ENCODE assay signal across 8 cellular contexts in genomic region chr5:73625905-73626811, GRCh38. TPM values are rescaled to one million over a fixed set of nuclear protein-coding genes. Genes with fewer than 3 reads are reported as not detected.
DNase-seq lines count a peak whose midpoint lies in the region; ATAC-seq, FAIRE-seq and TF ChIP-seq lines count a peak whose summit lies in the region.

ARHGEF28 (plus strand) TSS chr5:73626196; CDS start chr5:73684852, 58,656 bp downstream.

- H3K9me3 ChIP-seq in A549, result no peaks in the 10 kb centered on the region
- H3K9me3 ChIP-seq in HUES6 (ENCODE audit: control insufficient read depth, insufficient read depth, low read depth, low read length), result no peaks in the 10 kb centered on the region

- TF ChIP-seq EP300 in A549 (IDR thresholded peaks at IDR 0.05), result no peak; a peak in 1 of 5 replicates

- peak within 1 kb of the TSS; percentile 77 for H3K4me2 ChIP-seq in A549

- FAIRE-seq in A549 (lab: Jason Lieb, UNC) (no peak), GM12892 (lab: Jason Lieb, UNC) (no peak)

- H3K4me1 ChIP-seq in A549 (peaks cover 58% of the 10 kb centered on the region), HUES6 (ENCODE audit: control insufficient read depth, insufficient read depth, low read length) (peaks cover 12% of the 10 kb centered on the region)

- peak; percentile 88 to 91 for ATAC-seq in A549
- ATAC-seq in left colon, result peak; percentile 90
- ATAC-seq in GM21423 (IDR thresholded peaks at IDR 0.05; ENCODE audit: unreplicated experiment), result no peak

- no peaks in the 10 kb centered on the region for H3K36me3 ChIP-seq in HUES6 (ENCODE audit: control insufficient read depth, insufficient read depth, low read length)

- H3K9ac ChIP-seq in HUES6 (ENCODE audit: low read length), result peak within 1 kb of the TSS; percentile 60

- POLR2A ChIA-PET in A549 (lab: Yijun Ruan, JAX), result interaction anchor here (0.5 to 2.2 kb wide), 13 partner anchors 10 to 114 kb away, joined by 3 to 9 read pairs (median 3); partner anchors contain the start of genes ANKRA2 and UTP15

- WGBS in A549 (ENCODE audit: missing lambda C conversion rate), result 3% methylated on average over 35 of the region's 97 CpGs

- peaks cover 54% of the 10 kb centered on the region for H3K27me3 ChIP-seq in HUES6 (ENCODE audit: control insufficient read depth, insufficient read depth, low read length)

- peak within 1 kb of the TSS; percentile 93 for H3K4me3 ChIP-seq in A549
- peak within 1 kb of the TSS; percentile 64 for H3K4me3 ChIP-seq in HUES6 (ENCODE audit: low read depth, low read length)

- intact Hi-C loops in left colon (cut with DNase I, micrococcal nuclease), result no loop called here

- DNase-seq in A549 (ENCODE audit: low read depth in 1 of 2, low spot score in 1 of 2) (peak; percentile 73 to 77), GM12892 (ENCODE audit: insufficient read length) (peak; percentile 37), SW 1271 (lab: John Stamatoyannopoulos, UW) (peak; percentile 37 to 81), dedifferentiated amniotic fluid mesenchymal stem cell (ENCODE audit: extremely low spot score) (peak; percentile 29), left colon (peak; percentile 75 to 80)
- peak; percentile 7 for DNase-seq in stimulated activated CD4-positive, alpha-beta T cell treated with anti-CD3 and anti-CD28 coated beads, Interleukin-4, amount 100 ng/mL, for 24 hours

- TF ChIP-seq CTCF in A549 (IDR thresholded peaks at IDR 0.05), result no peak

- H3K27ac ChIP-seq in A549 (peak within 1 kb of the TSS; percentile 98), HUES6 (ENCODE audit: low read depth, low read length) (no peak within 1 kb of the TSS)

- CTCF ChIA-PET in A549 (lab: Yijun Ruan, JAX), result interaction anchor here (0.9 to 6.1 kb wide), 7 partner anchors 12 to 144 kb away, joined by 3 to 33 read pairs (median 4); no protein-coding TSS in a partner anchor

- TF ChIP-seq RAD21 in A549 (conservative IDR thresholded peaks at IDR 0.05 in 1 of 2, IDR thresholded peaks at IDR 0.05 in 1 of 2), result peak in 1 of 2 experiments; percentile 30; a peak in 1 of 5 replicates

- TF ChIP-seq POLR2A in A549 (IDR thresholded peaks at IDR 0.05; ENCODE audit: low read length), result peak; percentile 40
- no peak for TF ChIP-seq POLR2A in GM12892 (IDR thresholded peaks at IDR 0.05; ENCODE audit: low read depth, low read length)

TF ChIP-seq in A549, 52 proteins besides CTCF, POLR2A, EP300 and RAD21 (continues in another document):
- no peak for TF ChIP-seq REST (IDR thresholded peaks at IDR 0.05)
- TF ChIP-seq FOSB (CRISPR knock-in tag; IDR thresholded peaks at IDR 0.05), result no peak
- peak in 1 of 2 experiments; percentile 89; a peak in 4 of 5 replicates for TF ChIP-seq JUN (IDR thresholded peaks at IDR 0.05)
- no peak for TF ChIP-seq HOXB13 (CRISPR knock-in tag; IDR thresholded peaks at IDR 0.05; ENCODE audit: low read depth)
- no peak for TF ChIP-seq NR3C1 (IDR thresholded peaks at IDR 0.05)
- TF ChIP-seq ELK1 (IDR thresholded peaks at IDR 0.05; ENCODE audit: low read depth, low read length), result no peak
- TF ChIP-seq ESRRA (IDR thresholded peaks at IDR 0.05; ENCODE audit: borderline replicate concordance, low read length), result no peak
- peak; percentile 71 for TF ChIP-seq MYC (IDR thresholded peaks at IDR 0.05; ENCODE audit: borderline replicate concordance, low read length)
- TF ChIP-seq E2F6 (IDR thresholded peaks at IDR 0.05; ENCODE audit: borderline replicate concordance, low read depth), result 0 out of 2 replicates have a peak, but pooled peaks have one; percentile 48
- no peak for TF ChIP-seq RFX5 (IDR thresholded peaks at IDR 0.05)
- TF ChIP-seq MAX (IDR thresholded peaks at IDR 0.05), result peak; percentile 35
- TF ChIP-seq ATOH8 (CRISPR knock-in tag; IDR thresholded peaks at IDR 0.05; ENCODE audit: low read depth), result no peak
- no peak for TF ChIP-seq POLR2AphosphoS2 (conservative IDR thresholded peaks at IDR 0.05; ENCODE audit: low read length)
- TF ChIP-seq TFCP2L1 (CRISPR knock-in tag; IDR thresholded peaks at IDR 0.05), result no peak
- no peak for TF ChIP-seq EHF (CRISPR knock-in tag; IDR thresholded peaks at IDR 0.05)
- no peak for TF ChIP-seq CBX8 (IDR thresholded peaks at IDR 0.05)
- no peak for TF ChIP-seq CEBPB (IDR thresholded peaks at IDR 0.05)
- 0 out of 2 replicates have a peak, but pooled peaks have one; percentile 11 for TF ChIP-seq PHF8 (IDR thresholded peaks at IDR 0.05; ENCODE audit: borderline replicate concordance, low read depth)
- TF ChIP-seq HMGXB4 (CRISPR knock-in tag; IDR thresholded peaks at IDR 0.05; ENCODE audit: borderline replicate concordance), result no peak
- peak; percentile 3; the same call in 1 of the 2 replicates for TF ChIP-seq GATA3 (IDR thresholded peaks at IDR 0.05; ENCODE audit: borderline replicate concordance)

RNA-seq across cellular contexts. Expression of gene ARHGEF28, which starts in this region (rescaled TPM):
- 22.3 and 28.9 TPM in 2 replicates for polyA plus RNA-seq in A549 (2011; rRNA removed)
- 4.2 and 5.0 TPM in 2 replicates for polyA plus RNA-seq in A549 (2012; cell fraction: cytosol; rRNA removed)
- polyA plus RNA-seq in A549 (2012; cell fraction: nucleus; rRNA removed), result 14.0 and 16.4 TPM in 2 replicates
- 14.8 to 17.6 TPM (median 17.0 TPM) in 3 replicates for polyA plus RNA-seq in A549 (2017; fragmentation: RNase III; extraction: RNeasy Plus Mini Kit Qiagen cat#74134 plus additional on column Dnase treatment)
- 86.4 and 88.2 TPM in 2 replicates for polyA minus RNA-seq in A549 (2011; rRNA and poly(A)+ RNA removed)
- polyA plus RNA-seq in GM12892 (2012; ENCODE audit: missing spikeins), result 0.64 TPM
- 10 to 100 TPM in 1 of 2 donors, 1 to 10 TPM in 1; 9.5 to 13.5 TPM for total RNA-seq in left colon

Comparison
In these comparisons a context has a peak if more than half of its experiments do, and no peak if none do; other contexts are left out.
1. DNase-seq: peak in every context shown above with its lines; median percentile 78 in left colon; 75 in A549; 59 in SW 1271; 37 in GM12892; 29 in dedifferentiated amniotic fluid mesenchymal stem cell; 7 in stimulated activated CD4-positive, alpha-beta T cell treated with anti-CD3 and anti-CD28 coated beads, Interleukin-4, amount 100 ng/mL, for 24 hours.